31 cellular contexts compared by ENCODE assay signal in genomic region chrX:45518552-45518951, GRCh38.
"Had no signal": no experiment of that assay in that cellular context is flagged by ENCODE, and none has a peak within 500 bp of the region (broad histone marks: within the 10 kb centered on the region; RNA-seq: fewer than 3 reads in every experiment).

No MANE protein-coding gene starts in this region.

- H3K36me3 ChIP-seq: adrenal gland, ascending aorta, cardiac muscle cell, colonic mucosa, left lung, lower lobe of right lung, neural progenitor cell, thoracic aorta had no signal

- H3K9ac ChIP-seq: neural progenitor cell had no signal

- H3K27ac Mint-ChIP-seq: activated CD4-positive, alpha-beta T cell treated with anti-CD3 and anti-CD28 coated beads for 36 hours; activated CD8-positive, alpha-beta memory T cell treated with anti-CD3 and anti-CD28 coated beads, Interleukin-2, amount 10 ng/mL, durations not matched to agents 7 days and 5 days; activated CD8-positive, alpha-beta T cell treated with anti-CD3 and anti-CD28 coated beads, Interleukin-2, amount 10 ng/mL, durations not matched to agents 7 days and 5 days; activated naive CD8-positive, alpha-beta T cell; brain; natural killer cell; neural progenitor cell had no signal

- H3K4me1 ChIP-seq: colonic mucosa, left lung, neural progenitor cell had no signal

- H3K27me3 Mint-ChIP-seq: activated CD4-positive, alpha-beta T cell treated with anti-CD3 and anti-CD28 coated beads for 36 hours; activated CD8-positive, alpha-beta memory T cell treated with anti-CD3 and anti-CD28 coated beads, Interleukin-2, amount 10 ng/mL, durations not matched to agents 7 days and 5 days; activated naive CD8-positive, alpha-beta T cell; brain had no signal

- FAIRE-seq: islet of Langerhans, urothelium cell line had no signal

- H2AFZ ChIP-seq: neural progenitor cell had no signal

- H3K9me3 ChIP-seq: adrenal gland, ascending aorta, colonic mucosa, left lung, lower lobe of right lung, thoracic aorta had no signal

- H3K4me2 ChIP-seq: neural progenitor cell had no signal

- H3K27ac ChIP-seq: adrenal gland, ascending aorta, cardiac muscle cell, colonic mucosa, dorsolateral prefrontal cortex, left lung, lower lobe of right lung, neural progenitor cell, thoracic aorta had no signal

- H3K27me3 ChIP-seq: ascending aorta, cardiac muscle cell, colonic mucosa, neural progenitor cell had no signal

- H3K4me1 Mint-ChIP-seq: natural killer cell had no signal

- H3K36me3 Mint-ChIP-seq: activated CD8-positive, alpha-beta memory T cell treated with anti-CD3 and anti-CD28 coated beads, Interleukin-2, amount 10 ng/mL, durations not matched to agents 7 days and 5 days; activated naive CD8-positive, alpha-beta T cell; brain; natural killer cell; neural progenitor cell had no signal

- H3K4me3 Mint-ChIP-seq: activated CD4-positive, alpha-beta T cell treated with anti-CD3 and anti-CD28 coated beads for 36 hours; activated CD8-positive, alpha-beta memory T cell treated with anti-CD3 and anti-CD28 coated beads, Interleukin-2, amount 10 ng/mL, durations not matched to agents 7 days and 5 days; activated CD8-positive, alpha-beta T cell treated with anti-CD3 and anti-CD28 coated beads, Interleukin-2, amount 10 ng/mL, durations not matched to agents 7 days and 5 days; activated naive CD8-positive, alpha-beta T cell; brain; natural killer cell; neural progenitor cell had no signal

- H3K4me3 ChIP-seq: adrenal gland, ascending aorta, cardiac muscle cell, colonic mucosa, dorsolateral prefrontal cortex, left lung, lower lobe of right lung, neural progenitor cell, thoracic aorta had no signal

- ATAC-seq: activated CD4-positive, alpha-beta T cell treated with anti-CD3 and anti-CD28 coated beads for 36 hours; activated CD8-positive, alpha-beta memory T cell treated with anti-CD3 and anti-CD28 coated beads, Interleukin-2, amount 10 ng/mL, durations not matched to agents 7 days and 5 days; activated CD8-positive, alpha-beta T cell treated with anti-CD3 and anti-CD28 coated beads, Interleukin-2, amount 10 ng/mL, durations not matched to agents 7 days and 5 days; left lung; lower lobe of right lung; natural killer cell; right cardiac atrium; stimulated activated naive CD8-positive, alpha-beta T cell treated with anti-CD3 and anti-CD28 coated beads, Interleukin-15, Interleukin-2, amounts not matched to agents 100 U/mL and 50 U/mL, for 24 hours had no signal

- H3K9me3 Mint-ChIP-seq: natural killer cell, neural progenitor cell had no signal

- DNase-seq: activated CD4-positive, alpha-beta T cell treated with anti-CD3 and anti-CD28 coated beads for 36 hours; activated CD4-positive, CD25-positive, alpha-beta regulatory T cell; activated CD8-positive, alpha-beta memory T cell treated with anti-CD3 and anti-CD28 coated beads, Interleukin-2, amount 10 ng/mL, durations not matched to agents 7 days and 5 days; activated CD8-positive, alpha-beta T cell treated with anti-CD3 and anti-CD28 coated beads, Interleukin-2, amount 10 ng/mL, durations not matched to agents 7 days and 5 days; activated naive CD4-positive, alpha-beta T cell treated with Interleukin-2 at 50 U/mL for 16 hours; activated T-cell treated with anti-CD3 and anti-CD28 coated beads, Interleukin-2, amount 50 U/mL, for 48 hours; adrenal gland; cerebellar nuclear complex; colonic mucosa; dorsolateral prefrontal cortex; effector memory CD4-positive, alpha-beta T cell; erythroblast; foreskin melanocyte; left lung; lower lobe of right lung; mesendoderm; natural killer cell; occipital lobe; right cardiac atrium; stimulated activated CD4-positive, alpha-beta T cell treated with anti-CD3 and anti-CD28 coated beads, Interleukin-12 subunit alpha, Interleukin-12 subunit beta, amount 100 ng/mL, for 4 hours; stimulated activated CD4-positive, alpha-beta T cell treated with anti-CD3 and anti-CD28 coated beads, Interleukin-4, amount 100 ng/mL, for 1 hour; stimulated activated naive CD8-positive, alpha-beta T cell treated with anti-CD3 and anti-CD28 coated beads, Interleukin-15, Interleukin-2, amounts not matched to agents 100 U/mL and 50 U/mL, for 24 hours; trophoblast cell had no signal
